10 cellular contexts compared by ENCODE assay signal in genomic region chr17:74840989-74841666, GRCh38. TPM values are rescaled to one million over a fixed set of nuclear protein-coding genes. Genes with fewer than 3 reads are reported as not detected.
DNase-seq lines count a peak whose midpoint lies in the region; ATAC-seq and TF ChIP-seq lines count a peak whose summit lies in the region.
"Had no signal": no experiment of that assay in that cellular context is flagged by ENCODE, and none has a peak within 500 bp of the region (broad histone marks: within the 10 kb centered on the region; RNA-seq: fewer than 3 reads in every experiment).

No MANE protein-coding gene starts in this region.

- H3K4me1 ChIP-seq in BE2C = peaks cover 16% of the 10 kb centered on the region

- H3K27ac Mint-ChIP-seq in nephron = peak overlapping the region in 2 of 3 experiments; percentile 61 to 67

- ATAC-seq in HG03342 (IDR thresholded peaks at IDR 0.05; ENCODE audit: unreplicated experiment) (no peak), GM18520 (IDR thresholded peaks at IDR 0.05; ENCODE audit: unreplicated experiment) (no peak), GM21515 (IDR thresholded peaks at IDR 0.05; ENCODE audit: unreplicated experiment) (no peak)

- peaks cover 29% of the 10 kb centered on the region for H3K4me1 Mint-ChIP-seq in nephron

- TF ChIP-seq CTCF in BE2C (IDR thresholded peaks at IDR 0.05; ENCODE audit: low read depth, low read length) = no peak
- TF ChIP-seq CTCF in fibroblast of pulmonary artery (IDR thresholded peaks at IDR 0.05; ENCODE audit: low read length, missing control alignments) = no peak
- TF ChIP-seq CTCF in nephron (IDR thresholded peaks at IDR 0.05; ENCODE audit: unreplicated experiment in 3 of 3) = no peak

- H3K9me3 ChIP-seq in BE2C = no peaks in the 10 kb centered on the region
- H3K9me3 ChIP-seq: pancreas had no signal

- no peak overlapping the region for H3K4me3 ChIP-seq in BE2C (ENCODE audit: low read depth, low read length)
- no peak overlapping the region for H3K4me3 ChIP-seq in fibroblast of pulmonary artery (replicated peaks; ENCODE audit: low read depth, low read length)
- H3K4me3 ChIP-seq: pancreas had no signal

- H3K27me3 ChIP-seq in BE2C = no peaks in the 10 kb centered on the region
- H3K27me3 ChIP-seq: pancreas had no signal

- peak overlapping the region; percentile 17 to 55 (median 25) for H3K4me3 Mint-ChIP-seq in nephron

- H3K36me3 Mint-ChIP-seq in nephron (ENCODE audit: low read depth) = peaks cover 16% of the 10 kb centered on the region

- peaks cover 3% of the 10 kb centered on the region; the same call in 1 of the 2 replicates for H3K36me3 ChIP-seq in BE2C
- H3K36me3 ChIP-seq: pancreas had no signal

- peak; percentile 51 for DNase-seq in BE2C
- peak; percentile 77 for DNase-seq in OCI-M1 (lab: John Stamatoyannopoulos, UW)
- DNase-seq in fibroblast of pulmonary artery (ENCODE audit: low read depth) = peak; percentile 49
- no peak for DNase-seq in NK-92 treated with Interleukin-12 subunit alpha and Interleukin-12 subunit beta, amount 100 ng/mL, for 24 hours (lab: John Stamatoyannopoulos, UW)
- DNase-seq: activated T-cell treated with anti-CD3 and anti-CD28 coated beads for 4 hours had no signal

- no peaks in the 10 kb centered on the region for H3K9me3 Mint-ChIP-seq in nephron

- peaks cover 49% of the 10 kb centered on the region for H3K27me3 Mint-ChIP-seq in nephron (ENCODE audit: low read depth)

RNA-seq across cellular contexts. Expression of gene GRIN2C, which starts 18.6 kb away (rescaled TPM):
- polyA plus RNA-seq in BE2C (2012; ENCODE audit: insufficient read depth, insufficient read length, low read depth) = 0.11 TPM

RNA-seq across cellular contexts. Expression of gene FDXR, which starts 31.7 kb away (rescaled TPM):
- polyA plus RNA-seq in BE2C (2012; ENCODE audit: insufficient read depth, insufficient read length, low read depth) = 13.3 TPM

RNA-seq across cellular contexts. Expression of gene FADS6, which starts 52.3 kb away (rescaled TPM):
- polyA plus RNA-seq in BE2C (2012; ENCODE audit: insufficient read depth, insufficient read length, low read depth) = not detected
